ENCODE assay signal across 13 cellular contexts in genomic region chr4:148030486-148030885, GRCh38.
DNase-seq lines count a peak whose midpoint lies in the region; ATAC-seq and TF ChIP-seq lines count a peak whose summit lies in the region.
"Had no signal": no experiment of that assay in that cellular context is flagged by ENCODE, and none has a peak within 500 bp of the region (broad histone marks: within the 10 kb centered on the region; RNA-seq: fewer than 3 reads in every experiment).

No MANE protein-coding gene starts in this region.

- peak overlapping the region; percentile 79 for H3K27ac Mint-ChIP-seq in nephron progenitor cell

- DNase-seq in GF-D8 (lab: John Stamatoyannopoulos, UW) = peak; percentile 34
- DNase-seq in MV-4-11 (lab: John Stamatoyannopoulos, UW) = peak; percentile 58
- peak; percentile 76 for DNase-seq in choroid plexus epithelial cell (ENCODE audit: low read depth)
- no peak for DNase-seq in nephron progenitor cell
- DNase-seq in hippocampal formation (lab: John Stamatoyannopoulos, UW) = no peak
- DNase-seq in NCI-H748 treated with DMSO at 0.1 percent for 48 hours (lab: John Stamatoyannopoulos, UW) = no peak
- DNase-seq in HuH-7 (ENCODE audit: low spot score) = no peak
- DNase-seq: activated T-cell treated with anti-CD3 and anti-CD28 coated beads, Interleukin-2, amount 50 U/mL, for 1 hour; body of pancreas; naive B cell; NCI-H1417; upper lobe of right lung had no signal

- peaks cover 20% of the 10 kb centered on the region for H3K9me3 Mint-ChIP-seq in nephron progenitor cell

- no peak overlapping the region for H3K4me3 ChIP-seq in choroid plexus epithelial cell (ENCODE audit: low read depth, low read length)
- H3K4me3 ChIP-seq: body of pancreas, upper lobe of right lung had no signal

- no peaks in the 10 kb centered on the region for H3K27me3 Mint-ChIP-seq in nephron progenitor cell (ENCODE audit: low read depth, poor library complexity)
- H3K27me3 Mint-ChIP-seq: naive B cell had no signal

- no peak for TF ChIP-seq CTCF in choroid plexus epithelial cell (conservative IDR thresholded peaks at IDR 0.05; ENCODE audit: low read depth, low read length)
- TF ChIP-seq CTCF in nephron progenitor cell (IDR thresholded peaks at IDR 0.05) = no peak

- no peak overlapping the region for H3K4me3 Mint-ChIP-seq in nephron progenitor cell
- H3K4me3 Mint-ChIP-seq: naive B cell had no signal

- ATAC-seq in GM21381 (IDR thresholded peaks at IDR 0.05; ENCODE audit: unreplicated experiment) = no peak
- ATAC-seq: body of pancreas, upper lobe of right lung had no signal

- peaks cover 24% of the 10 kb centered on the region for H3K4me1 Mint-ChIP-seq in nephron progenitor cell
- H3K4me1 Mint-ChIP-seq: naive B cell had no signal

- peaks cover 37% of the 10 kb centered on the region for H3K36me3 Mint-ChIP-seq in nephron progenitor cell (ENCODE audit: low read depth)

Comparison
In these comparisons a context has a peak if more than half of its experiments do, and no peak if none do; other contexts are left out.
1. DNase-seq: peak in GF-D8 (single experiment), MV-4-11 (single experiment) and choroid plexus epithelial cell (single experiment); none in nephron progenitor cell (single experiment), hippocampal formation (0 of 2), NCI-H748 treated with DMSO at 0.1 percent for 48 hours (single experiment) and HuH-7 (single experiment).